Comparison of ENCODE assay signal across 27 cellular contexts in genomic region chr2:116676776-116677175, GRCh38.
"Had no signal": no experiment of that assay in that cellular context is flagged by ENCODE, and none has a peak within 500 bp of the region (broad histone marks: within the 10 kb centered on the region; RNA-seq: fewer than 3 reads in every experiment).

No MANE protein-coding gene starts in this region.

- H3K27ac ChIP-seq: neural progenitor cell, ovary, parathyroid adenoma, psoas muscle, right lobe of liver, sigmoid colon, stomach, thoracic aorta, thyroid gland, tibial nerve, upper lobe of left lung, vagina had no signal

- DNase-seq: naive thymus-derived CD8-positive, alpha-beta T cell; nephron progenitor cell; occipital lobe; ovary; posterior cingulate gyrus; psoas muscle; right cardiac atrium; right lobe of liver; sigmoid colon; small intestine; stimulated activated CD4-positive, alpha-beta T cell treated with anti-CD3 and anti-CD28 coated beads, Interleukin-15, amount 100 ng/mL, for 24 hours; stimulated activated CD4-positive, alpha-beta T cell treated with anti-CD3 and anti-CD28 coated beads, Interleukin-2, amount 100 ng/mL, for 24 hours; stimulated activated CD4-positive, alpha-beta T cell treated with anti-CD3 and anti-CD28 coated beads, Interleukin-2, amount 100 ng/mL, for 48 hours; stimulated activated CD4-positive, alpha-beta T cell treated with anti-CD3 and anti-CD28 coated beads, Interleukin-4, amount 100 ng/mL, for 24 hours; stimulated activated naive B cell treated with anti-CD40 and anti-IgM and Interleukin-4, amounts not matched to agents 10 μg/mL and 1 μg/mL and 100 μg/mL, for 72 hours; stimulated activated naive CD4-positive, alpha-beta T cell treated with Interleukin-2 at 50 U/mL for 16 hours; stomach; thyroid gland; trophoblast cell; upper lobe of left lung had no signal

- ATAC-seq: naive thymus-derived CD8-positive, alpha-beta T cell; natural killer cell treated with Interleukin-12 subunit alpha and Interleukin-12 subunit beta and Interleukin-15 and Interleukin-18, amount 100 ng/mL, for 72 hours; psoas muscle; right cardiac atrium; right lobe of liver; stimulated activated effector memory CD8-positive, alpha-beta T cell treated with anti-CD3 and anti-CD28 coated beads, Interleukin-12 subunit alpha, Interleukin-12 subunit beta, amount 100 ng/mL, for 72 hours; stimulated activated naive B cell treated with anti-CD40 and anti-IgM and Interleukin-4, amounts not matched to agents 10 μg/mL and 1 μg/mL and 100 μg/mL, for 72 hours had no signal

- H2AFZ ChIP-seq: neural progenitor cell, parathyroid adenoma had no signal

- H3K36me3 ChIP-seq: neural progenitor cell, ovary, right lobe of liver, sigmoid colon, stomach, thoracic aorta, thyroid gland, tibial nerve, upper lobe of left lung, vagina had no signal

- H3K4me3 ChIP-seq: neural progenitor cell, ovary, psoas muscle, right lobe of liver, sigmoid colon, stomach, thoracic aorta, thyroid gland, tibial nerve, upper lobe of left lung, vagina had no signal

- H3K79me2 ChIP-seq: parathyroid adenoma had no signal

- H3K4me2 ChIP-seq: neural progenitor cell had no signal

- H3K9me3 ChIP-seq: ovary, psoas muscle, right lobe of liver, sigmoid colon, thoracic aorta, thyroid gland, tibial nerve, upper lobe of left lung, vagina had no signal

- H3K27me3 ChIP-seq: neural progenitor cell, ovary, right lobe of liver, sigmoid colon, stomach, thyroid gland, tibial nerve, upper lobe of left lung, vagina had no signal

- H3K9ac ChIP-seq: neural progenitor cell, parathyroid adenoma had no signal
